1 cellular context compared by ENCODE assay signal in the genomic region with DNA sequence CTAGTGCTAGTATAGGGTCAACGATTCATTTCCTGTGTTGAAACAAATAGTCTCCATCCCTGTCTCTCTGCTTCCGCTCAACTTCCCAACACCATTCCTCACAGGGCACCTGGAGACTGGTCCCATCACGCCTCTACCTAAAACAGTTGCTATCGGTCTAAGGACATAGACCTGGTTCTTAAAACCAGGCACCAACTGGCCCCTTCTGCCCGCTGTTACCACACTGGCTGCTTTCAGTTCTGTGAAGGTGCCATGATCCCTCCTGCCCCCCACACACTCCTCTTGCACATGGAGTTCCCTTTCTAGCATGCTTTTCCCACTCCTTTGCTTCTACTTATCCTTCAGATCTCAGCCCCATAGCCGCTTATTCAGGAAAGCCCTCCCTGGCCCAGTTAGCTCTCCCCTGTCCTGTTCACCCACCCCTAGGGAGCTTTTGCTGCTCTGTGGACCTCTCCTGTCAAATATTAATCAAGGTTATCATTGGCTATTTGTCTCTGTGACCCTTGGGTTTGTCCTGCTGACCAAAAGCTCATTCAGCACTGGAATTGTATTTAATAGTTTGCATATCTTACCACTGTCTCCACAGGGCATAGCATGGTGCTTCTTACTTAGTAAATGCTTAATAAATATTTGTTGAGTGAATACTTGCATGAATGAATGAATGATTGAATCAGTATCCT.
TF ChIP-seq lines count a peak whose summit lies in the region.

No MANE protein-coding gene starts in this region.

TF ChIP-seq in HepG2, 621 proteins besides CTCF, POLR2A, EP300 and RAD21:
- TF ChIP-seq NR2C2 (CRISPR knock-in tag; IDR thresholded peaks at IDR 0.05; ENCODE audit: borderline replicate concordance): peak; percentile 52; the same call in 1 of the 2 replicates
- TF ChIP-seq, protein P1, sequence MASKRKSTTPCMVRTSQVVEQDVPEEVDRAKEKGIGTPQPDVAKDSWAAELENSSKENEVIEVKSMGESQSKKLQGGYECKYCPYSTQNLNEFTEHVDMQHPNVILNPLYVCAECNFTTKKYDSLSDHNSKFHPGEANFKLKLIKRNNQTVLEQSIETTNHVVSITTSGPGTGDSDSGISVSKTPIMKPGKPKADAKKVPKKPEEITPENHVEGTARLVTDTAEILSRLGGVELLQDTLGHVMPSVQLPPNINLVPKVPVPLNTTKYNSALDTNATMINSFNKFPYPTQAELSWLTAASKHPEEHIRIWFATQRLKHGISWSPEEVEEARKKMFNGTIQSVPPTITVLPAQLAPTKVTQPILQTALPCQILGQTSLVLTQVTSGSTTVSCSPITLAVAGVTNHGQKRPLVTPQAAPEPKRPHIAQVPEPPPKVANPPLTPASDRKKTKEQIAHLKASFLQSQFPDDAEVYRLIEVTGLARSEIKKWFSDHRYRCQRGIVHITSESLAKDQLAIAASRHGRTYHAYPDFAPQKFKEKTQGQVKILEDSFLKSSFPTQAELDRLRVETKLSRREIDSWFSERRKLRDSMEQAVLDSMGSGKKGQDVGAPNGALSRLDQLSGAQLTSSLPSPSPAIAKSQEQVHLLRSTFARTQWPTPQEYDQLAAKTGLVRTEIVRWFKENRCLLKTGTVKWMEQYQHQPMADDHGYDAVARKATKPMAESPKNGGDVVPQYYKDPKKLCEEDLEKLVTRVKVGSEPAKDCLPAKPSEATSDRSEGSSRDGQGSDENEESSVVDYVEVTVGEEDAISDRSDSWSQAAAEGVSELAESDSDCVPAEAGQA (IDR thresholded peaks at IDR 0.05; ENCODE audit: low read depth): no peak
- TF ChIP-seq, protein P1 (CRISPR knock-in tag; IDR thresholded peaks at IDR 0.05; ENCODE audit: borderline replicate concordance): no peak
- no peak for TF ChIP-seq GABPA (IDR thresholded peaks at IDR 0.05; ENCODE audit: low read depth, low read length)
- TF ChIP-seq GABPA (CRISPR knock-in tag; IDR thresholded peaks at IDR 0.05; ENCODE audit: low read depth): peak; percentile 21; the same call in 1 of the 2 replicates
- no peak for TF ChIP-seq SOX13 (IDR thresholded peaks at IDR 0.05)
- peak in 1 of 2 experiments; percentile 86; a peak in 2 of 4 replicates for TF ChIP-seq SOX13 (CRISPR knock-in tag; conservative IDR thresholded peaks at IDR 0.05 in 1 of 2, IDR thresholded peaks at IDR 0.05 in 1 of 2)
- no peak for TF ChIP-seq ZNF816 (CRISPR knock-in tag; IDR thresholded peaks at IDR 0.05; ENCODE audit: borderline replicate concordance)
- no peak for TF ChIP-seq GABPB1 (CRISPR knock-in tag; IDR thresholded peaks at IDR 0.05)
- no peak for TF ChIP-seq ZBTB3 (CRISPR knock-in tag; IDR thresholded peaks at IDR 0.05; ENCODE audit: borderline replicate concordance, low read depth)
- TF ChIP-seq HES4 (CRISPR knock-in tag; IDR thresholded peaks at IDR 0.05; ENCODE audit: borderline replicate concordance): no peak
- TF ChIP-seq ZNF619 (CRISPR knock-in tag; IDR thresholded peaks at IDR 0.05): no peak
- TF ChIP-seq SOX6 (IDR thresholded peaks at IDR 0.05): no peak
- TF ChIP-seq SOX6 (CRISPR knock-in tag; IDR thresholded peaks at IDR 0.05): peak; percentile 82
- no peak for TF ChIP-seq EEA1 (CRISPR knock-in tag; IDR thresholded peaks at IDR 0.05; ENCODE audit: borderline replicate concordance)
- TF ChIP-seq THYN1 (CRISPR knock-in tag; IDR thresholded peaks at IDR 0.05; ENCODE audit: borderline replicate concordance, low read depth): no peak
- TF ChIP-seq ZNF562 (CRISPR knock-in tag; IDR thresholded peaks at IDR 0.05; ENCODE audit: borderline replicate concordance): no peak
- no peak for TF ChIP-seq ZNF253 (CRISPR knock-in tag; IDR thresholded peaks at IDR 0.05; ENCODE audit: borderline replicate concordance)
- TF ChIP-seq NR2F6 (IDR thresholded peaks at IDR 0.05): peak; percentile 72
- TF ChIP-seq NR2F6 (CRISPR knock-in tag; IDR thresholded peaks at IDR 0.05): no peak
- TF ChIP-seq HNF1A (IDR thresholded peaks at IDR 0.05; ENCODE audit: low read depth): peak; percentile 74
- 0 out of 2 replicates have a peak, but pooled peaks have one; percentile 42 for TF ChIP-seq HNF1A (CRISPR knock-in tag; IDR thresholded peaks at IDR 0.05; ENCODE audit: borderline replicate concordance)
- no peak for TF ChIP-seq DNMT1 (CRISPR knock-in tag; IDR thresholded peaks at IDR 0.05)
- no peak for TF ChIP-seq ZNF737 (CRISPR knock-in tag; IDR thresholded peaks at IDR 0.05; ENCODE audit: borderline replicate concordance)
- TF ChIP-seq SALL1 (CRISPR knock-in tag; IDR thresholded peaks at IDR 0.05): no peak
- no peak for TF ChIP-seq KDM5B (CRISPR knock-in tag; IDR thresholded peaks at IDR 0.05; ENCODE audit: borderline replicate concordance)
- no peak for TF ChIP-seq ZNF354B (CRISPR knock-in tag; IDR thresholded peaks at IDR 0.05)
- no peak for TF ChIP-seq HINFP (CRISPR knock-in tag; IDR thresholded peaks at IDR 0.05; ENCODE audit: low read depth)
- no peak for TF ChIP-seq DNMT3B (CRISPR knock-in tag; conservative IDR thresholded peaks at IDR 0.05)
- no peak for TF ChIP-seq ZNF83 (CRISPR knock-in tag; IDR thresholded peaks at IDR 0.05; ENCODE audit: borderline replicate concordance)
- TF ChIP-seq TCF7L2 (IDR thresholded peaks at IDR 0.05; ENCODE audit: low read depth, low read length): no peak
- no peak for TF ChIP-seq ZMYM2 (CRISPR knock-in tag; IDR thresholded peaks at IDR 0.05)
- TF ChIP-seq NR2F2 (IDR thresholded peaks at IDR 0.05; ENCODE audit: borderline replicate concordance, low read depth): peak; percentile 58; the same call in 1 of the 2 replicates
- no peak for TF ChIP-seq RARA (CRISPR knock-in tag; IDR thresholded peaks at IDR 0.05)
- no peak for TF ChIP-seq HNRNPL (IDR thresholded peaks at IDR 0.05; ENCODE audit: low read depth, low read length)
- TF ChIP-seq HNF1B (CRISPR knock-in tag; IDR thresholded peaks at IDR 0.05): 0 out of 2 replicates have a peak, but pooled peaks have one; percentile 14
- no peak for TF ChIP-seq ZBTB20 (CRISPR knock-in tag; IDR thresholded peaks at IDR 0.05; ENCODE audit: borderline replicate concordance, low read depth)
- no peak for TF ChIP-seq HMG20B (CRISPR knock-in tag; conservative IDR thresholded peaks at IDR 0.05)
- peak; percentile 67; the same call in 1 of the 2 replicates for TF ChIP-seq SOX5 (CRISPR knock-in tag; IDR thresholded peaks at IDR 0.05; ENCODE audit: borderline replicate concordance)
TF ChIP-seq in HepG2: peak in this region for 9.
